ENCODE assay signal across 7 cellular contexts in the genomic region with DNA sequence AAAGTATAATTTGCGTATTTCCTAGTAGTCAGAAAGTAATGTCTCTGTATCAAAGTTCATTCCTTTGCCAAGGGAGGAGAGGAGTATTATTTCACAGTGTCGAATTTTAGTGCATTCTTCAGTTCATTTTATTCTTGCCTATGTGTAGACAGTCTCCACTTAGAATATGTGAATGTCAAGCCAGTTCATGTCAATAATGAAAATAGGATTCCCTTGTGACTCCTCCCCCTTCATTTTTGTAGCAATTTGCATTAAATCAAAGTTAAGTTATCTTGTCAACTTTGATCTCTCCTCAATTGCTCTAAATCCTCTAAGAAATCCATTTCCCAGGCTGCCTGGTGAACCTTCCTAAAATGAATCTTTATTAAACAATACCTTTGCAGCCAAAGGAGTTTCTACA.
"Had no signal": no experiment of that assay in that cellular context is flagged by ENCODE, and none has a peak within 500 bp of the region (broad histone marks: within the 10 kb centered on the region; RNA-seq: fewer than 3 reads in every experiment).

No MANE protein-coding gene starts in this region.

- H3K27ac Mint-ChIP-seq: IgD-negative memory B cell had no signal

- H3K9me3 Mint-ChIP-seq: IgD-negative memory B cell had no signal

- H3K4me3 Mint-ChIP-seq: IgD-negative memory B cell had no signal

- H3K27me3 Mint-ChIP-seq: IgD-negative memory B cell had no signal

- DNase-seq: IMR-90, KBM-7, KG1 had no signal

- H3K4me3 ChIP-seq: K562 had no signal

- ATAC-seq: HepG2, K562 had no signal

- H3K27ac ChIP-seq: HL-60 had no signal

- H3K36me3 Mint-ChIP-seq: IgD-negative memory B cell had no signal

- H3K4me1 Mint-ChIP-seq: IgD-negative memory B cell had no signal
